ENCODE assay signal across 11 cellular contexts in genomic region chr2:25285265-25286024, GRCh38. TPM values are rescaled to one million over a fixed set of nuclear protein-coding genes. Genes with fewer than 3 reads are reported as not detected.
DNase-seq lines count a peak whose midpoint lies in the region; ATAC-seq and TF ChIP-seq lines count a peak whose summit lies in the region.
"Had no signal": no experiment of that assay in that cellular context is flagged by ENCODE, and none has a peak within 500 bp of the region (broad histone marks: within the 10 kb centered on the region; RNA-seq: fewer than 3 reads in every experiment).

No MANE protein-coding gene starts in this region.

- no peaks in the 10 kb centered on the region for H3K27me3 ChIP-seq in gastroesophageal sphincter
- H3K27me3 ChIP-seq in thymus (ENCODE audit: control insufficient read depth, insufficient read depth): no peaks in the 10 kb centered on the region
- H3K27me3 ChIP-seq: esophagus muscularis mucosa had no signal

- TF ChIP-seq CTCF in gastroesophageal sphincter (IDR thresholded peaks at IDR 0.05): no peak

- no peak overlapping the region for H3K4me3 ChIP-seq in gastroesophageal sphincter
- H3K4me3 ChIP-seq in thymus (ENCODE audit: low read length): no peak overlapping the region
- H3K4me3 ChIP-seq: esophagus muscularis mucosa had no signal

- H3K9me3 Mint-ChIP-seq in activated T-cell treated with anti-CD3 and anti-CD28 coated beads, Interleukin-2, amount 50 U/mL, for 72 hours: no peaks in the 10 kb centered on the region
- H3K9me3 Mint-ChIP-seq in activated CD4-positive, alpha-beta memory T cell treated with anti-CD3 and anti-CD28 coated beads, Interleukin-2, amount 10 ng/mL, durations not matched to agents 7 days and 5 days: no peaks in the 10 kb centered on the region

- POLR2A ChIA-PET in activated CD4-positive, alpha-beta memory T cell treated with anti-CD3 and anti-CD28 coated beads, Interleukin-2, amount 10 ng/mL, durations not matched to agents 7 days and 5 days (lab: Charles Lee): interaction anchor here (0.8 to 3.4 kb wide), 13 partner anchors 8 to 273 kb away, joined by 3 to 58 read pairs (median 5); no protein-coding TSS in a partner anchor

- H3K9me3 ChIP-seq in gastroesophageal sphincter (no peaks in the 10 kb centered on the region), thymus (ENCODE audit: control insufficient read depth) (no peaks in the 10 kb centered on the region)
- H3K9me3 ChIP-seq: esophagus muscularis mucosa had no signal

- no peak for TF ChIP-seq EP300 in gastroesophageal sphincter (IDR thresholded peaks at IDR 0.05)

- H3K27ac ChIP-seq in gastroesophageal sphincter (peak overlapping the region in 3 of 4 donors; percentile 5 to 43 (median 35)), thymus (ENCODE audit: low read depth) (peak overlapping the region; percentile 94)

- H3K36me3 ChIP-seq in gastroesophageal sphincter (peaks cover 0 to 48% of the 10 kb centered on the region in 2 donors), thymus (ENCODE audit: control insufficient read depth, insufficient read depth) (peaks cover 22% of the 10 kb centered on the region)

- H3K27me3 Mint-ChIP-seq in activated T-cell treated with anti-CD3 and anti-CD28 coated beads, Interleukin-2, amount 50 U/mL, for 72 hours (ENCODE audit: low read depth): no peaks in the 10 kb centered on the region
- H3K27me3 Mint-ChIP-seq in activated CD4-positive, alpha-beta memory T cell treated with anti-CD3 and anti-CD28 coated beads, Interleukin-2, amount 10 ng/mL, durations not matched to agents 7 days and 5 days: no peaks in the 10 kb centered on the region

- no peak for TF ChIP-seq POLR2A in gastroesophageal sphincter (IDR thresholded peaks at IDR 0.05)

- peak overlapping the region; percentile 78 for H3K27ac Mint-ChIP-seq in activated T-cell treated with anti-CD3 and anti-CD28 coated beads, Interleukin-2, amount 50 U/mL, for 72 hours
- peak overlapping the region; percentile 90 for H3K27ac Mint-ChIP-seq in activated CD4-positive, alpha-beta memory T cell treated with anti-CD3 and anti-CD28 coated beads, Interleukin-2, amount 10 ng/mL, durations not matched to agents 7 days and 5 days

- peaks cover 56% of the 10 kb centered on the region for H3K4me1 Mint-ChIP-seq in activated T-cell treated with anti-CD3 and anti-CD28 coated beads, Interleukin-2, amount 50 U/mL, for 72 hours (ENCODE audit: low read depth)
- peaks cover 33% of the 10 kb centered on the region for H3K4me1 Mint-ChIP-seq in activated CD4-positive, alpha-beta memory T cell treated with anti-CD3 and anti-CD28 coated beads, Interleukin-2, amount 10 ng/mL, durations not matched to agents 7 days and 5 days

- peaks cover 1 to 17% of the 10 kb centered on the region in 2 donors for H3K36me3 Mint-ChIP-seq in activated T-cell treated with anti-CD3 and anti-CD28 coated beads, Interleukin-2, amount 50 U/mL, for 72 hours (ENCODE audit: insufficient read depth in 2 of 2)
- H3K36me3 Mint-ChIP-seq in activated CD4-positive, alpha-beta memory T cell treated with anti-CD3 and anti-CD28 coated beads, Interleukin-2, amount 10 ng/mL, durations not matched to agents 7 days and 5 days (ENCODE audit: low read depth): peaks cover 28% of the 10 kb centered on the region

- no peak for DNase-seq in activated T-cell treated with anti-CD3 and anti-CD28 coated beads, Interleukin-2, amount 50 U/mL, for 72 hours
- DNase-seq in activated T-cell treated with anti-CD3 and anti-CD28 coated beads, Interleukin-2, amount 50 U/mL, for 48 hours: no peak
- DNase-seq in activated CD4-positive, alpha-beta memory T cell treated with anti-CD3 and anti-CD28 coated beads, Interleukin-2, amount 10 ng/mL, durations not matched to agents 7 days and 5 days: no peak
- DNase-seq in D341Med (ENCODE audit: low spot score): no peak
- DNase-seq in NCI-H748 (lab: John Stamatoyannopoulos, UW; ENCODE audit: unreplicated experiment): no peak
- DNase-seq: MM.1S had no signal

- 24 to 67% methylated on average over 2 to 4 of the region's 11 CpGs for WGBS in gastroesophageal sphincter (ENCODE audit: low coverage in 1 of 2), 2 donors
- 72% methylated on average over 11 of the region's 11 CpGs for WGBS in thymus

- CTCF ChIA-PET in activated CD4-positive, alpha-beta memory T cell treated with anti-CD3 and anti-CD28 coated beads, Interleukin-2, amount 10 ng/mL, durations not matched to agents 7 days and 5 days (lab: Charles Lee): interaction anchor here (1.0 to 2.6 kb wide), 4 partner anchors 8 to 72 kb away, joined by 3 to 36 read pairs (median 10); no protein-coding TSS in a partner anchor

- H3K4me1 ChIP-seq in gastroesophageal sphincter (peaks cover 0 to 45% (median 9%) of the 10 kb centered on the region in 3 donors), thymus (ENCODE audit: control insufficient read depth, insufficient read depth, low read length) (peaks cover 13% of the 10 kb centered on the region)

- peak overlapping the region; percentile 70 to 75 for H3K4me3 Mint-ChIP-seq in activated T-cell treated with anti-CD3 and anti-CD28 coated beads, Interleukin-2, amount 50 U/mL, for 72 hours
- peak overlapping the region; percentile 44 for H3K4me3 Mint-ChIP-seq in activated CD4-positive, alpha-beta memory T cell treated with anti-CD3 and anti-CD28 coated beads, Interleukin-2, amount 10 ng/mL, durations not matched to agents 7 days and 5 days

- ATAC-seq in activated T-cell treated with anti-CD3 and anti-CD28 coated beads, Interleukin-2, amount 50 U/mL, for 72 hours (replicated peaks in 1 of 2): no peak
- no peak for ATAC-seq in gastroesophageal sphincter
- no peak for ATAC-seq in GM19395 (IDR thresholded peaks at IDR 0.05; ENCODE audit: unreplicated experiment)
- ATAC-seq: SK-N-SH treated with all-trans-retinoic acid at 6 μM for 48 hours had no signal

RNA-seq across cellular contexts. Expression of gene DNMT3A, which starts 56.3 kb away (rescaled TPM):
- 100 to 1,000 TPM in 1 of 2 donors, 10 to 100 TPM in 1; 90.2 to 108 TPM for total RNA-seq in activated T-cell treated with anti-CD3 and anti-CD28 coated beads, Interleukin-2, amount 50 U/mL, for 72 hours
- total RNA-seq in activated CD4-positive, alpha-beta memory T cell treated with anti-CD3 and anti-CD28 coated beads, Interleukin-2, amount 10 ng/mL, durations not matched to agents 7 days and 5 days: 10 to 100 TPM; 43.2 to 45.5 TPM
- 10 to 100 TPM; 14.7 to 40.2 (median 18.3) TPM for total RNA-seq in gastroesophageal sphincter
- 22.7 TPM for polyA plus RNA-seq in thymus
